In the genomic region with DNA sequence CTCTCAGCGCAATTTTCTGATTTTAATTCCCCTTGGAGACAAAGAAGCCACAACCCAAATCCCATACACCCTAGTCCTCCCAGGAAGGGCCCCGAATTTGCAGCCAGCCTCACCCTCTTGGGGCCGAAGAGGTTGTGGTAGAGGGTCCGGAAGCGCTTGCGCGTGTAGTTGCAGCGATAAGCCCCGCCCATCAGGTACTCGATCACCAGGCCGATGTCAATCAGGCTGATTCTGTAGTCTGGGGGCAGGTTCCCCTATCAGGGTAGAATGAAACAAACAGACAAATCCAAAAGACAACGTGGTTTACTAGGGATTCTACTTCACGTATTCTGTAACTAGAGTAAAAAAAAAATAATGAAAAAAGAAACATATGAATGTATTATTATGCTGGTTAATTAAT, we compare ENCODE assay signal across 25 cellular contexts.
DNase-seq lines count a peak whose midpoint lies in the region; ATAC-seq and TF ChIP-seq lines count a peak whose summit lies in the region.
"Had no signal": no experiment of that assay in that cellular context is flagged by ENCODE, and none has a peak within 500 bp of the region (broad histone marks: within the 10 kb centered on the region; RNA-seq: fewer than 3 reads in every experiment).

No MANE protein-coding gene starts in this region.

- H3K4me3 Mint-ChIP-seq in activated naive CD4-positive, alpha-beta T cell treated with anti-CD3 and anti-CD28 coated beads for 36 hours, result peak overlapping the region; percentile 9
- no peak overlapping the region for H3K4me3 Mint-ChIP-seq in WTC11

- no peak overlapping the region for H3K27ac Mint-ChIP-seq in activated naive CD4-positive, alpha-beta T cell treated with anti-CD3 and anti-CD28 coated beads for 36 hours
- H3K27ac Mint-ChIP-seq in activated naive CD4-positive, alpha-beta T cell treated with anti-CD3 and anti-CD28 coated beads, Interleukin-2, amount 50 U/mL, for 72 hours, result no peak overlapping the region
- no peak overlapping the region for H3K27ac Mint-ChIP-seq in WTC11

- H3K27me3 Mint-ChIP-seq in activated naive CD4-positive, alpha-beta T cell treated with anti-CD3 and anti-CD28 coated beads for 36 hours (ENCODE audit: low read depth), result no peaks in the 10 kb centered on the region
- no peaks in the 10 kb centered on the region for H3K27me3 Mint-ChIP-seq in WTC11 (ENCODE audit: low read depth)

- intact Hi-C loops in activated naive CD4-positive, alpha-beta T cell treated with anti-CD3 and anti-CD28 coated beads for 36 hours (cut with micrococcal nuclease), result no loop called here

- H3K4me1 Mint-ChIP-seq in activated naive CD4-positive, alpha-beta T cell treated with anti-CD3 and anti-CD28 coated beads for 36 hours (ENCODE audit: low read depth), result no peaks in the 10 kb centered on the region
- H3K4me1 Mint-ChIP-seq in WTC11, result no peaks in the 10 kb centered on the region

- CTCF ChIA-PET in activated naive CD4-positive, alpha-beta T cell treated with anti-CD3 and anti-CD28 coated beads for 36 hours (lab: Charles Lee), result no interaction called here
- CTCF ChIA-PET in WTC11 (lab: Charles Lee), result no interaction called here

- no peak for TF ChIP-seq CTCF in WTC11 (IDR thresholded peaks at IDR 0.05)

- no peak for DNase-seq in activated naive CD4-positive, alpha-beta T cell treated with anti-CD3 and anti-CD28 coated beads for 36 hours
- no peak for DNase-seq in activated naive CD4-positive, alpha-beta T cell treated with anti-CD3 and anti-CD28 coated beads, Interleukin-2, amount 50 U/mL, for 72 hours (ENCODE audit: low spot score in 2 of 2)
- DNase-seq in WTC11 (ENCODE audit: low spot score) (peak; percentile 28), iPS-NIHi7 (ENCODE audit: extremely low spot score) (peak; percentile 45)
- DNase-seq in activated CD4-positive, alpha-beta T cell treated with anti-CD3 and anti-CD28 coated beads for 4 hours, result no peak
- DNase-seq: BE2C, Caco-2, DMS 273 treated with DMSO at 0.1 percent for 48 hours, DMS79 treated with DMSO at 0.1 percent for 48 hours, GM23248, MM.1S, NCI-H1092, NCI-H1436 treated with DMSO at 0.1 percent for 48 hours, NCI-H1930, NCI-H226, NCI-H510A treated with DMSO at 0.1 percent for 48 hours, NCI-H82, Peyer's patch, SJCRH30 had no signal

- POLR2A ChIA-PET in WTC11 (lab: Charles Lee), result no interaction called here

- H3K36me3 Mint-ChIP-seq in activated naive CD4-positive, alpha-beta T cell treated with anti-CD3 and anti-CD28 coated beads for 36 hours (ENCODE audit: low read depth), result no peaks in the 10 kb centered on the region
- H3K36me3 Mint-ChIP-seq in activated naive CD4-positive, alpha-beta T cell treated with anti-CD3 and anti-CD28 coated beads, Interleukin-2, amount 50 U/mL, for 72 hours, result no peaks in the 10 kb centered on the region
- H3K36me3 Mint-ChIP-seq in WTC11, result peaks cover 15% of the 10 kb centered on the region

- no peaks in the 10 kb centered on the region for H3K9me3 Mint-ChIP-seq in activated naive CD4-positive, alpha-beta T cell treated with anti-CD3 and anti-CD28 coated beads for 36 hours
- no peaks in the 10 kb centered on the region for H3K9me3 Mint-ChIP-seq in activated naive CD4-positive, alpha-beta T cell treated with anti-CD3 and anti-CD28 coated beads, Interleukin-2, amount 50 U/mL, for 72 hours
- H3K9me3 Mint-ChIP-seq in WTC11, result peaks cover 9% of the 10 kb centered on the region

- ATAC-seq in activated naive CD4-positive, alpha-beta T cell treated with anti-CD3 and anti-CD28 coated beads, Interleukin-2, amount 50 U/mL, for 72 hours, result no peak
- ATAC-seq in GM19035 (IDR thresholded peaks at IDR 0.05; ENCODE audit: unreplicated experiment) (peak; percentile 61), WTC11 (peak; percentile 61), HG02981 (IDR thresholded peaks at IDR 0.05; ENCODE audit: unreplicated experiment) (no peak), GM21723 (IDR thresholded peaks at IDR 0.05; ENCODE audit: unreplicated experiment) (no peak)
- ATAC-seq: A549, GM12878, HCT116 had no signal

TF ChIP-seq in WTC11, 78 proteins besides CTCF, POLR2A, EP300 and RAD21:
- TF ChIP-seq NFE2L1 (CRISPR knock-in tag; IDR thresholded peaks at IDR 0.05) (no peak), GTF2I (CRISPR knock-in tag; conservative IDR thresholded peaks at IDR 0.05) (no peak), RELA (CRISPR knock-in tag; IDR thresholded peaks at IDR 0.05; ENCODE audit: borderline replicate concordance) (no peak), MXD4 (CRISPR knock-in tag; IDR thresholded peaks at IDR 0.05; ENCODE audit: borderline replicate concordance) (no peak), RORB (CRISPR knock-in tag; IDR thresholded peaks at IDR 0.05) (no peak), FOXJ3 (CRISPR knock-in tag; IDR thresholded peaks at IDR 0.05; ENCODE audit: borderline replicate concordance) (no peak), SOX15 (CRISPR knock-in tag; IDR thresholded peaks at IDR 0.05) (no peak), ZBTB21 (CRISPR knock-in tag; IDR thresholded peaks at IDR 0.05; ENCODE audit: borderline replicate concordance) (no peak), ZNF121 (CRISPR knock-in tag; IDR thresholded peaks at IDR 0.05) (no peak), IRF2 (CRISPR knock-in tag; IDR thresholded peaks at IDR 0.05; ENCODE audit: borderline replicate concordance, low read depth) (no peak), ZNF396 (CRISPR knock-in tag; IDR thresholded peaks at IDR 0.05; ENCODE audit: borderline replicate concordance) (no peak)
- TF ChIP-seq, protein P1, sequence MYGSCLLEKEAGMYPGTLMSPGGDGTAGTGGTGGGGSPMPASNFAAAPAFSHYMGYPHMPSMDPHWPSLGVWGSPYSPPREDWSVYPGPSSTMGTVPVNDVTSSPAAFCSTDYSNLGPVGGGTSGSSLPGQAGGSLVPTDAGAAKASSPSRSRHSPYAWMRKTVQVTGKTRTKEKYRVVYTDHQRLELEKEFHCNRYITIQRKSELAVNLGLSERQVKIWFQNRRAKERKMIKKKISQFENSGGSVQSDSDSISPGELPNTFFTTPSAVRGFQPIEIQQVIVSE (CRISPR knock-in tag; IDR thresholded peaks at IDR 0.05; ENCODE audit: borderline replicate concordance), result no peak
- TF ChIP-seq, protein P2, sequence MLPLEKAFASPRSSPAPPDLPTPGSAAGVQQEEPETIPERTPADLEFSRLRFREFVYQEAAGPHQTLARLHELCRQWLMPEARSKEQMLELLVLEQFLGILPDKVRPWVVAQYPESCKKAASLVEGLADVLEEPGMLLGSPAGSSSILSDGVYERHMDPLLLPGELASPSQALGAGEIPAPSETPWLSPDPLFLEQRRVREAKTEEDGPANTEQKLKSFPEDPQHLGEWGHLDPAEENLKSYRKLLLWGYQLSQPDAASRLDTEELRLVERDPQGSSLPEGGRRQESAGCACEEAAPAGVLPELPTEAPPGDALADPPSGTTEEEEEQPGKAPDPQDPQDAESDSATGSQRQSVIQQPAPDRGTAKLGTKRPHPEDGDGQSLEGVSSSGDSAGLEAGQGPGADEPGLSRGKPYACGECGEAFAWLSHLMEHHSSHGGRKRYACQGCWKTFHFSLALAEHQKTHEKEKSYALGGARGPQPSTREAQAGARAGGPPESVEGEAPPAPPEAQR (CRISPR knock-in tag; IDR thresholded peaks at IDR 0.05), result no peak
- TF ChIP-seq, protein P3, sequence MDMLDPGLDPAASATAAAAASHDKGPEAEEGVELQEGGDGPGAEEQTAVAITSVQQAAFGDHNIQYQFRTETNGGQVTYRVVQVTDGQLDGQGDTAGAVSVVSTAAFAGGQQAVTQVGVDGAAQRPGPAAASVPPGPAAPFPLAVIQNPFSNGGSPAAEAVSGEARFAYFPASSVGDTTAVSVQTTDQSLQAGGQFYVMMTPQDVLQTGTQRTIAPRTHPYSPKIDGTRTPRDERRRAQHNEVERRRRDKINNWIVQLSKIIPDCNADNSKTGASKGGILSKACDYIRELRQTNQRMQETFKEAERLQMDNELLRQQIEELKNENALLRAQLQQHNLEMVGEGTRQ (CRISPR knock-in tag; IDR thresholded peaks at IDR 0.05), result no peak
- TF ChIP-seq, protein P4, sequence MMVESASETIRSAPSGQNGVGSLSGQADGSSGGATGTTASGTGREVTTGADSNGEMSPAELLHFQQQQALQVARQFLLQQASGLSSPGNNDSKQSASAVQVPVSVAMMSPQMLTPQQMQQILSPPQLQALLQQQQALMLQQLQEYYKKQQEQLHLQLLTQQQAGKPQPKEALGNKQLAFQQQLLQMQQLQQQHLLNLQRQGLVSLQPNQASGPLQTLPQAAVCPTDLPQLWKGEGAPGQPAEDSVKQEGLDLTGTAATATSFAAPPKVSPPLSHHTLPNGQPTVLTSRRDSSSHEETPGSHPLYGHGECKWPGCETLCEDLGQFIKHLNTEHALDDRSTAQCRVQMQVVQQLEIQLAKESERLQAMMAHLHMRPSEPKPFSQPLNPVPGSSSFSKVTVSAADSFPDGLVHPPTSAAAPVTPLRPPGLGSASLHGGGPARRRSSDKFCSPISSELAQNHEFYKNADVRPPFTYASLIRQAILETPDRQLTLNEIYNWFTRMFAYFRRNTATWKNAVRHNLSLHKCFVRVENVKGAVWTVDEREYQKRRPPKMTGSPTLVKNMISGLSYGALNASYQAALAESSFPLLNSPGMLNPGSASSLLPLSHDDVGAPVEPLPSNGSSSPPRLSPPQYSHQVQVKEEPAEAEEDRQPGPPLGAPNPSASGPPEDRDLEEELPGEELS (CRISPR knock-in tag; IDR thresholded peaks at IDR 0.05), result no peak
- TF ChIP-seq, protein P5, sequence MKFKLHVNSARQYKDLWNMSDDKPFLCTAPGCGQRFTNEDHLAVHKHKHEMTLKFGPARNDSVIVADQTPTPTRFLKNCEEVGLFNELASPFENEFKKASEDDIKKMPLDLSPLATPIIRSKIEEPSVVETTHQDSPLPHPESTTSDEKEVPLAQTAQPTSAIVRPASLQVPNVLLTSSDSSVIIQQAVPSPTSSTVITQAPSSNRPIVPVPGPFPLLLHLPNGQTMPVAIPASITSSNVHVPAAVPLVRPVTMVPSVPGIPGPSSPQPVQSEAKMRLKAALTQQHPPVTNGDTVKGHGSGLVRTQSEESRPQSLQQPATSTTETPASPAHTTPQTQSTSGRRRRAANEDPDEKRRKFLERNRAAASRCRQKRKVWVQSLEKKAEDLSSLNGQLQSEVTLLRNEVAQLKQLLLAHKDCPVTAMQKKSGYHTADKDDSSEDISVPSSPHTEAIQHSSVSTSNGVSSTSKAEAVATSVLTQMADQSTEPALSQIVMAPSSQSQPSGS (CRISPR knock-in tag; IDR thresholded peaks at IDR 0.05; ENCODE audit: borderline replicate concordance, low read depth), result no peak
- TF ChIP-seq, protein P6, sequence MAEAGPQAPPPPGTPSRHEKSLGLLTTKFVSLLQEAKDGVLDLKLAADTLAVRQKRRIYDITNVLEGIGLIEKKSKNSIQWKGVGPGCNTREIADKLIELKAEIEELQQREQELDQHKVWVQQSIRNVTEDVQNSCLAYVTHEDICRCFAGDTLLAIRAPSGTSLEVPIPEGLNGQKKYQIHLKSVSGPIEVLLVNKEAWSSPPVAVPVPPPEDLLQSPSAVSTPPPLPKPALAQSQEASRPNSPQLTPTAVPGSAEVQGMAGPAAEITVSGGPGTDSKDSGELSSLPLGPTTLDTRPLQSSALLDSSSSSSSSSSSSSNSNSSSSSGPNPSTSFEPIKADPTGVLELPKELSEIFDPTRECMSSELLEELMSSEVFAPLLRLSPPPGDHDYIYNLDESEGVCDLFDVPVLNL (CRISPR knock-in tag; IDR thresholded peaks at IDR 0.05; ENCODE audit: borderline replicate concordance, low read depth), result no peak

Comparison
In these comparisons a context has a peak if more than half of its experiments do, and no peak if none do; other contexts are left out.
1. DNase-seq: peak in WTC11 (single experiment) and iPS-NIHi7 (single experiment); none in activated naive CD4-positive, alpha-beta T cell treated with anti-CD3 and anti-CD28 coated beads for 36 hours (single experiment), activated naive CD4-positive, alpha-beta T cell treated with anti-CD3 and anti-CD28 coated beads, Interleukin-2, amount 50 U/mL, for 72 hours (0 of 2) and activated CD4-positive, alpha-beta T cell treated with anti-CD3 and anti-CD28 coated beads for 4 hours (0 of 2).
2. ATAC-seq: peak in GM19035 (single experiment) and WTC11 (single experiment); none in activated naive CD4-positive, alpha-beta T cell treated with anti-CD3 and anti-CD28 coated beads, Interleukin-2, amount 50 U/mL, for 72 hours (0 of 2), HG02981 (single experiment) and GM21723 (single experiment).